ENCODE assay signal across 10 cellular contexts in the genomic region with DNA sequence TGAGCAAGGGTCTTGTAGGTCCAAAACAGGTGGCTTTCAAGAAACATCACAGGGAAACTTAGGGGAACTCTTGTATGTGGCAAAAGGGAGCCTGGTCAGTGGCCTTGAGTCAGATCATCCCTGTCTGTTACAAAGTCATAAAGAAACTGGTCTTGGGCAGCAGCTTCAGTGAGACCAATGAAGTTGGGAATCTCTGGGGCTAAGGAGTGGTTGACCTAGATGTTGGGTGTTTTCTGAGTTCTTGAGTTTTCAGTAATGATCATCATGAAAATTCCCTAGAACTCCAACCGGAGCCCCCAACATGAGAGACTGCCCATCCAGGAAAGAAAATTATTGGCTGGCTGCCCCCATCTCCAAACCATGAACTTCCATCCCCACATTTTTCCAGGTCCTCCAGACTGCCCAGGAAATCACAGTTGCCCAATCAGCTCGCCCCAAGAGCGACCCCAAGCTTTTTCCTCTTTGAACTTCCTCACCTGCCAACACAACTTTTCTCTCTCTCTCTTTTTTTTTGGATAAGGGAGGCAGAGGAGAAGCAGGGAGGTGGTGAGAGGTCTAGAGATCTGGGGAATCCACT. TPM values are rescaled to one million over a fixed set of nuclear protein-coding genes. Genes with fewer than 3 reads are reported as not detected.
A peak's percentile ranks its signal among the peaks of the same experiment; 100 is the strongest.
DNase-seq lines count a peak whose midpoint lies in the region; ATAC-seq lines count a peak whose summit lies in the region.
"Had no signal": no experiment of that assay in that cellular context is flagged by ENCODE, and none has a peak within 500 bp of the region (broad histone marks: within the 10 kb centered on the region; RNA-seq: fewer than 3 reads in every experiment).

No MANE protein-coding gene starts in this region.

- no peak for DNase-seq in activated T-cell treated with anti-CD3 and anti-CD28 coated beads, Interleukin-2, amount 50 U/mL, for 4 hours
- no peak for DNase-seq in activated T-cell treated with anti-CD3 and anti-CD28 coated beads, Interleukin-2, amount 50 U/mL, for 1 hour
- DNase-seq in activated CD4-positive, alpha-beta memory T cell treated with anti-CD3 and anti-CD28 coated beads for 36 hours = no peak
- no peak for DNase-seq in T-helper 9 cell
- no peak for DNase-seq in AG08396 (ENCODE audit: low spot score)
- no peak for DNase-seq in GM19238 (ENCODE audit: insufficient read length, low spot score)

- no peaks in the 10 kb centered on the region for H3K36me3 ChIP-seq in thymus (ENCODE audit: control insufficient read depth, insufficient read depth)

- intact Hi-C loops in activated CD4-positive, alpha-beta memory T cell treated with anti-CD3 and anti-CD28 coated beads for 36 hours (cut with micrococcal nuclease) = loop anchor here (1.0 to 5.0 kb wide), 9 partner anchors 20 to 1126 kb away; a partner anchor contains a TSS

- H3K9me3 ChIP-seq in thymus (ENCODE audit: control insufficient read depth) = no peaks in the 10 kb centered on the region

- peak overlapping the region; percentile 94 for H3K27ac ChIP-seq in thymus (ENCODE audit: low read depth)
- H3K27ac ChIP-seq: C4-2B, HL-60 had no signal

- peak in 1 of 2 donors; percentile 0 for ATAC-seq in activated T-cell treated with anti-CD3 and anti-CD28 coated beads, Interleukin-2, amount 50 U/mL, for 4 hours
- peak; percentile 22 for ATAC-seq in HG02885 (IDR thresholded peaks at IDR 0.05; ENCODE audit: poor library complexity, unreplicated experiment)

- H3K4me3 Mint-ChIP-seq in activated T-cell treated with anti-CD3 and anti-CD28 coated beads, Interleukin-2, amount 50 U/mL, for 4 hours = peak overlapping the region; percentile 97
- peak overlapping the region; percentile 93 for H3K4me3 Mint-ChIP-seq in activated CD4-positive, alpha-beta memory T cell treated with anti-CD3 and anti-CD28 coated beads for 36 hours

- 91% methylated on average over 3 of the region's 3 CpGs for WGBS in thymus

- peak overlapping the region; percentile 28 for H3K4me3 ChIP-seq in thymus (ENCODE audit: low read length)

- peaks cover 89% of the 10 kb centered on the region for H3K4me1 Mint-ChIP-seq in activated T-cell treated with anti-CD3 and anti-CD28 coated beads, Interleukin-2, amount 50 U/mL, for 4 hours (ENCODE audit: low read depth)
- H3K4me1 Mint-ChIP-seq in activated CD4-positive, alpha-beta memory T cell treated with anti-CD3 and anti-CD28 coated beads for 36 hours (ENCODE audit: low read depth) = peaks cover 77% of the 10 kb centered on the region

- CTCF ChIA-PET in activated CD4-positive, alpha-beta memory T cell treated with anti-CD3 and anti-CD28 coated beads for 36 hours (lab: Charles Lee) = interaction anchor here (0.6 to 18.5 kb wide), 40 partner anchors 8 to 988 kb away, joined by 3 to 392 read pairs (median 8); a partner anchor contains a TSS

- H3K36me3 Mint-ChIP-seq in activated T-cell treated with anti-CD3 and anti-CD28 coated beads, Interleukin-2, amount 50 U/mL, for 4 hours (ENCODE audit: insufficient read depth) = peaks cover 57% of the 10 kb centered on the region
- H3K36me3 Mint-ChIP-seq in activated CD4-positive, alpha-beta memory T cell treated with anti-CD3 and anti-CD28 coated beads for 36 hours = peaks cover 86% of the 10 kb centered on the region

- POLR2A ChIA-PET in activated CD4-positive, alpha-beta memory T cell treated with anti-CD3 and anti-CD28 coated beads for 36 hours (lab: Charles Lee) = interaction anchor here (0.5 to 8.2 kb wide), 25 partner anchors 11 to 1117 kb away, joined by 3 to 169 read pairs (median 8); a partner anchor contains a TSS

- no peaks in the 10 kb centered on the region for H3K27me3 Mint-ChIP-seq in activated T-cell treated with anti-CD3 and anti-CD28 coated beads, Interleukin-2, amount 50 U/mL, for 4 hours (ENCODE audit: low read depth)
- H3K27me3 Mint-ChIP-seq in activated CD4-positive, alpha-beta memory T cell treated with anti-CD3 and anti-CD28 coated beads for 36 hours = no peaks in the 10 kb centered on the region

- peaks cover 45% of the 10 kb centered on the region for H3K4me1 ChIP-seq in thymus (ENCODE audit: control insufficient read depth, insufficient read depth, low read length)

- peak overlapping the region; percentile 96 for H3K27ac Mint-ChIP-seq in activated CD4-positive, alpha-beta memory T cell treated with anti-CD3 and anti-CD28 coated beads for 36 hours

- no peaks in the 10 kb centered on the region for H3K9me3 Mint-ChIP-seq in activated T-cell treated with anti-CD3 and anti-CD28 coated beads, Interleukin-2, amount 50 U/mL, for 4 hours
- no peaks in the 10 kb centered on the region for H3K9me3 Mint-ChIP-seq in activated CD4-positive, alpha-beta memory T cell treated with anti-CD3 and anti-CD28 coated beads for 36 hours

- H3K27me3 ChIP-seq in thymus (ENCODE audit: control insufficient read depth, insufficient read depth) = no peaks in the 10 kb centered on the region

RNA-seq across cellular contexts. Expression of a gene that starts 3.9 kb away (rescaled TPM):
- total RNA-seq in activated T-cell treated with anti-CD3 and anti-CD28 coated beads, Interleukin-2, amount 50 U/mL, for 4 hours = 100 to 1,000 TPM in 2 of 3 donors, 10 to 100 TPM in 1; 77.3 to 109 (median 108) TPM
- 100 to 1,000 TPM; 137 to 145 TPM for total RNA-seq in activated CD4-positive, alpha-beta memory T cell treated with anti-CD3 and anti-CD28 coated beads for 36 hours
- 102 TPM for polyA plus RNA-seq in thymus

RNA-seq across cellular contexts. Expression of a gene that starts 60.0 kb away (rescaled TPM):
- 1 to 10 TPM; 3.9 to 4.7 (median 4.1) TPM for total RNA-seq in activated T-cell treated with anti-CD3 and anti-CD28 coated beads, Interleukin-2, amount 50 U/mL, for 4 hours
- 10 to 100 TPM; 14.5 to 15.2 TPM for total RNA-seq in activated CD4-positive, alpha-beta memory T cell treated with anti-CD3 and anti-CD28 coated beads for 36 hours
- 24.8 TPM for polyA plus RNA-seq in thymus
